ENCODE assay signal across 8 cellular contexts in genomic region chr1:235417101-235417697, GRCh38. TPM values are rescaled to one million over a fixed set of nuclear protein-coding genes. Genes with fewer than 3 reads are reported as not detected.
DNase-seq lines count a peak whose midpoint lies in the region; ATAC-seq and TF ChIP-seq lines count a peak whose summit lies in the region.

No MANE protein-coding gene starts in this region.

- intact Hi-C loops in colonic mucosa (cut with DNase I) = loop anchor here (5.0 to 10.0 kb wide), 2 partner anchors 165 to 312 kb away; no protein-coding TSS in a partner anchor
- intact Hi-C loops in right lobe of liver (cut with DNase I) = loop anchor here (10.0 kb wide), 1 partner anchor 162 kb away; no protein-coding TSS in a partner anchor

- ATAC-seq in GM19452 (IDR thresholded peaks at IDR 0.05; ENCODE audit: unreplicated experiment) = peak; percentile 56
- peak; percentile 82 to 94 (median 90) for ATAC-seq in right lobe of liver
- ATAC-seq in GM18870 (IDR thresholded peaks at IDR 0.05; ENCODE audit: unreplicated experiment) = no peak

- TF ChIP-seq POLR2A in right lobe of liver (IDR thresholded peaks at IDR 0.05) = no peak

- H3K4me1 ChIP-seq in colonic mucosa (no peaks in the 10 kb centered on the region), right lobe of liver (peaks cover 0 to 13% (median 5%) of the 10 kb centered on the region in 4 donors)

- H3K36me3 ChIP-seq in colonic mucosa (no peaks in the 10 kb centered on the region), right lobe of liver (peaks cover 0 to 2% (median 0%) of the 10 kb centered on the region in 4 donors)

- H3K27ac ChIP-seq in colonic mucosa = no peak overlapping the region
- H3K27ac ChIP-seq in right lobe of liver = no peak overlapping the region

- no peak overlapping the region for H3K9ac ChIP-seq in colonic mucosa (ENCODE audit: low read depth in 2 of 2, low read length in 2 of 2)

- DNase-seq in AG20443 (ENCODE audit: low spot score) (peak; percentile 84), NCI-H2227 (lab: John Stamatoyannopoulos, UW; ENCODE audit: unreplicated experiment) (peak; percentile 61), colonic mucosa (peak; percentile 64), right lobe of liver (peak in 1 of 3 donors; percentile 64)
- peak; percentile 71 for DNase-seq in activated CD4-positive, alpha-beta T cell treated with anti-CD3 and anti-CD28 coated beads for 48 hours
- DNase-seq in stimulated activated CD4-positive, alpha-beta T cell treated with anti-CD3 and anti-CD28 coated beads, TNF-alpha, amount 100 ng/mL, for 24 hours (ENCODE audit: low read depth in 3 of 3) = peak; percentile 21 to 54 (median 45)

- no peak overlapping the region for H3K4me3 ChIP-seq in colonic mucosa
- no peak overlapping the region for H3K4me3 ChIP-seq in right lobe of liver

- TF ChIP-seq CTCF in colonic mucosa (IDR thresholded peaks at IDR 0.05) (peak; percentile 85), right lobe of liver (IDR thresholded peaks at IDR 0.05) (peak; percentile 83 to 89 (median 86))

- WGBS in right lobe of liver (ENCODE audit: insufficient coverage, low coverage, low lambda C conversion rate, missing lambda C conversion rate) = 26% methylated on average over 7 of the region's 7 CpGs

- H3K9me3 ChIP-seq in colonic mucosa = no peaks in the 10 kb centered on the region
- no peaks in the 10 kb centered on the region for H3K9me3 ChIP-seq in right lobe of liver

- no peaks in the 10 kb centered on the region for H3K27me3 ChIP-seq in colonic mucosa
- H3K27me3 ChIP-seq in right lobe of liver = no peaks in the 10 kb centered on the region

RNA-seq across cellular contexts. Expression of gene TBCE, which starts 50.0 kb away (rescaled TPM):
- 10 to 100 TPM; 12.6 to 22.7 TPM for total RNA-seq in colonic mucosa
- 10 to 100 TPM; 11.2 to 16.6 (median 13.3) TPM for total RNA-seq in right lobe of liver
